ENCODE assay signal across 15 cellular contexts in genomic region chr18:21484851-21485636, GRCh38.
DNase-seq lines count a peak whose midpoint lies in the region; ATAC-seq, FAIRE-seq and TF ChIP-seq lines count a peak whose summit lies in the region.
"Had no signal": no experiment of that assay in that cellular context is flagged by ENCODE, and none has a peak within 500 bp of the region (broad histone marks: within the 10 kb centered on the region; RNA-seq: fewer than 3 reads in every experiment).

No MANE protein-coding gene starts in this region.

- POLR2A ChIA-PET in HEK293 (lab: Yijun Ruan, JAX) (no interaction called here), PC-3 (lab: Charles Lee; ENCODE audit: unreplicated experiment) (no interaction called here), endothelial cell of umbilical vein (lab: Charles Lee) (interaction anchor here (0.7 kb wide), 1 partner anchor 335 kb away, joined by 5 read pairs; no protein-coding TSS in a partner anchor)

- no TSS peak for BruUV-seq in PC-3 (replicated peaks; lab: Mats Ljungman, UMichigan)
- TSS peak; percentile 19 for BruUV-seq in endothelial cell of umbilical vein (replicated peaks; lab: Mats Ljungman, UMichigan)

- no peaks in the 10 kb centered on the region for H4K20me1 ChIP-seq in PC-3 (ENCODE audit: low read length)
- no peaks in the 10 kb centered on the region for H4K20me1 ChIP-seq in endothelial cell of umbilical vein (replicated peaks; ENCODE audit: control insufficient read depth, extremely low read depth, insufficient read depth, low read length)

- no peaks in the 10 kb centered on the region for H3K79me2 ChIP-seq in PC-3 (ENCODE audit: low read length)
- H3K79me2 ChIP-seq in endothelial cell of umbilical vein (ENCODE audit: control insufficient read depth, insufficient read depth, low read length): no peaks in the 10 kb centered on the region

- no peak overlapping the region for H2AFZ ChIP-seq in PC-3 (ENCODE audit: low read length)
- H2AFZ ChIP-seq in endothelial cell of umbilical vein (ENCODE audit: low read depth, low read length): peak overlapping the region; percentile 21

- dilution Hi-C loops in endothelial cell of umbilical vein (cut with MboI; ENCODE audit: extremely low pct_ligation_motif_present, low sequenced_read_pairs): no loop called here

- no peak for TF ChIP-seq POLR2A in endothelial cell of umbilical vein (IDR thresholded peaks at IDR 0.05; ENCODE audit: low read depth, low read length)

- intact Hi-C loops in PC-3 (cut with micrococcal nuclease): no loop called here
- intact Hi-C loops in endothelial cell of umbilical vein (cut with micrococcal nuclease): no loop called here
- intact Hi-C loops in psoas muscle (cut with DNase I): loop anchor here in 1 of 2 donors (2.0 to 10.0 kb wide), 2 partner anchors 34 to 470 kb away; no protein-coding TSS in a partner anchor

- peaks cover 0 to 4% of the 10 kb centered on the region in 2 experiments; a peak in 1 of 3 replicates for H3K36me3 ChIP-seq in HEK293 (ENCODE audit: control insufficient read depth in 2 of 2, insufficient read depth in 1 of 2, low read length in 2 of 2)
- no peaks in the 10 kb centered on the region for H3K36me3 ChIP-seq in PC-3 (ENCODE audit: low read depth, low read length)
- H3K36me3 ChIP-seq in endothelial cell of umbilical vein (ENCODE audit: control insufficient read depth in 2 of 2, extremely low read depth in 1 of 2, insufficient read depth in 2 of 2, low read length in 2 of 2): no peaks in the 10 kb centered on the region
- H3K36me3 ChIP-seq in psoas muscle (ENCODE audit: insufficient read depth in 1 of 2, low read depth in 1 of 2): no peaks in the 10 kb centered on the region
- H3K36me3 ChIP-seq: sigmoid colon had no signal

- H3K27ac ChIP-seq in HEK293 (ENCODE audit: extremely low read depth, low read depth, low read length) (no peak overlapping the region), PC-3 (ENCODE audit: low read length) (0 out of 2 replicates have a peak overlapping the region, but pooled peaks have one; percentile 14), endothelial cell of umbilical vein (ENCODE audit: insufficient read depth, low read depth, low read length) (peak overlapping the region; percentile 54), psoas muscle (peak overlapping the region; percentile 89)
- H3K27ac ChIP-seq: dorsolateral prefrontal cortex, sigmoid colon, SK-N-MC had no signal

- H3K4me3 ChIP-seq in HEK293 (ENCODE audit: low read depth, low read length): no peak overlapping the region
- no peak overlapping the region for H3K4me3 ChIP-seq in PC-3 (ENCODE audit: low read length)
- H3K4me3 ChIP-seq in endothelial cell of umbilical vein (replicated peaks in 1 of 3; ENCODE audit: insufficient read depth in 1 of 3, low read depth in 1 of 3, low read length in 3 of 3): no peak overlapping the region
- H3K4me3 ChIP-seq in psoas muscle: peak overlapping the region; percentile 33
- H3K4me3 ChIP-seq: dorsolateral prefrontal cortex, sigmoid colon, SK-N-MC had no signal

- peak; percentile 69 for FAIRE-seq in endothelial cell of umbilical vein (lab: Jason Lieb, UNC)

- ATAC-seq in PC-3: peak; percentile 41; the same call in 1 of the 2 replicates
- peak; percentile 56 to 76 (median 71) for ATAC-seq in psoas muscle
- ATAC-seq in HG02763 (IDR thresholded peaks at IDR 0.05; ENCODE audit: unreplicated experiment): no peak
- ATAC-seq: activated naive CD8-positive, alpha-beta T cell treated with anti-CD3 and anti-CD28 coated beads, Interleukin-2, amount 50 U/mL, for 24 hours had no signal

- no peak for TF ChIP-seq CTCF in HEK293 (tag by site-specific recombination; IDR thresholded peaks at IDR 0.05)
- no peak for TF ChIP-seq CTCF in PC-3 (conservative IDR thresholded peaks at IDR 0.05; ENCODE audit: low read depth, low read length)
- TF ChIP-seq CTCF in endothelial cell of umbilical vein (IDR thresholded peaks at IDR 0.05; ENCODE audit: extremely low read depth in 1 of 2, insufficient read depth in 1 of 2, low read depth in 1 of 2, low read length in 2 of 2): no peak
- TF ChIP-seq CTCF in psoas muscle (IDR thresholded peaks at IDR 0.05): no peak

- no peaks in the 10 kb centered on the region for H3K9me2 ChIP-seq in PC-3 (replicated peaks; ENCODE audit: low read length)

- H3F3A ChIP-seq in PC-3 (ENCODE audit: low read length, unreplicated experiment): no peaks in the 10 kb centered on the region

- no peaks in the 10 kb centered on the region for H3K9me1 ChIP-seq in endothelial cell of umbilical vein (replicated peaks; ENCODE audit: control insufficient read depth, extremely low read depth, insufficient read depth, low read length)

- WGBS in psoas muscle, 3 donors: 50 to 57% (median 52%) methylated on average over 7 of the region's 7 CpGs

- H3K9ac ChIP-seq in PC-3 (ENCODE audit: low read length) (no peak overlapping the region), endothelial cell of umbilical vein (replicated peaks; ENCODE audit: extremely low read depth, insufficient read depth, low read length) (peak overlapping the region; percentile 8)

- no peaks in the 10 kb centered on the region for H3K27me3 ChIP-seq in PC-3 (ENCODE audit: low read length)
- no peaks in the 10 kb centered on the region for H3K27me3 ChIP-seq in endothelial cell of umbilical vein (ENCODE audit: control insufficient read depth in 2 of 2, insufficient read depth in 2 of 2, low read length in 2 of 2)
- H3K27me3 ChIP-seq in psoas muscle (ENCODE audit: insufficient read depth in 3 of 3, low read length in 2 of 3): no peaks in the 10 kb centered on the region
- H3K27me3 ChIP-seq: dorsolateral prefrontal cortex had no signal

- H3K4me2 ChIP-seq in PC-3 (ENCODE audit: low read length) (peak overlapping the region; percentile 29; the same call in 1 of the 2 replicates), endothelial cell of umbilical vein (ENCODE audit: insufficient read depth, low read length) (peak overlapping the region; percentile 95)

- CTCF ChIA-PET in HEK293 (lab: Yijun Ruan, JAX) (interaction anchor here (0.6 to 2.5 kb wide), 5 partner anchors 116 to 306 kb away, joined by 3 to 13 read pairs (median 4); partner anchors contain the start of gene ESCO1), PC-3 (lab: Charles Lee) (no interaction called here), endothelial cell of umbilical vein (lab: Charles Lee) (interaction anchor here (0.9 to 6.1 kb wide), 8 partner anchors 9 to 290 kb away, joined by 3 to 63 read pairs (median 4); partner anchors contain the start of gene ESCO1)

- DNase-seq in PC-3 (peak; percentile 15), endothelial cell of umbilical vein (ENCODE audit: low read depth, low spot score) (peak; percentile 83), psoas muscle (no peak), NOMO-1 (lab: John Stamatoyannopoulos, UW; ENCODE audit: unreplicated experiment in 2 of 2) (no peak), C1 segment of cervical spinal cord (lab: John Stamatoyannopoulos, UW) (no peak)
- DNase-seq: activated CD4-positive, CD25-positive, alpha-beta regulatory T cell treated with anti-CD3 and anti-CD28 coated beads, Interleukin-2, amount 50 U/mL, for 72 hours; activated naive CD8-positive, alpha-beta T cell treated with anti-CD3 and anti-CD28 coated beads, Interleukin-2, amount 50 U/mL, for 24 hours; dorsolateral prefrontal cortex; kidney glomerular epithelial cell; NCI-H1930; NK-92 treated with Interleukin-12 subunit alpha and Interleukin-12 subunit beta, amount 100 ng/mL, for 24 hours; sigmoid colon had no signal

- H3K4me1 ChIP-seq in HEK293 (ENCODE audit: control insufficient read depth, insufficient read depth, low read length): peaks cover 5% of the 10 kb centered on the region; the same call in 1 of the 2 replicates
- peaks cover 14% of the 10 kb centered on the region; the same call in 1 of the 2 replicates for H3K4me1 ChIP-seq in PC-3 (ENCODE audit: insufficient read depth, low read length)
- H3K4me1 ChIP-seq in endothelial cell of umbilical vein (ENCODE audit: control insufficient read depth, extremely low read depth, insufficient read depth, low read length): peaks cover 11% of the 10 kb centered on the region
- H3K4me1 ChIP-seq in psoas muscle: peaks cover 32% of the 10 kb centered on the region
- H3K4me1 ChIP-seq: sigmoid colon had no signal

- H3K9me3 ChIP-seq in HEK293 (ENCODE audit: control insufficient read depth, insufficient read depth, low read depth, low read length): no peaks in the 10 kb centered on the region
- no peaks in the 10 kb centered on the region for H3K9me3 ChIP-seq in PC-3 (ENCODE audit: low read length)
- H3K9me3 ChIP-seq in endothelial cell of umbilical vein (replicated peaks; ENCODE audit: control insufficient read depth, insufficient read depth, low read length): no peaks in the 10 kb centered on the region
- H3K9me3 ChIP-seq in psoas muscle: no peaks in the 10 kb centered on the region
- H3K9me3 ChIP-seq: sigmoid colon had no signal

TF ChIP-seq in HEK293, 187 proteins besides CTCF, POLR2A, EP300 and RAD21 (continues in another document):
- peak; percentile 51 for TF ChIP-seq SETDB1 (IDR thresholded peaks at IDR 0.05; ENCODE audit: insufficient read length, low read length)
- TF ChIP-seq, protein P1, sequence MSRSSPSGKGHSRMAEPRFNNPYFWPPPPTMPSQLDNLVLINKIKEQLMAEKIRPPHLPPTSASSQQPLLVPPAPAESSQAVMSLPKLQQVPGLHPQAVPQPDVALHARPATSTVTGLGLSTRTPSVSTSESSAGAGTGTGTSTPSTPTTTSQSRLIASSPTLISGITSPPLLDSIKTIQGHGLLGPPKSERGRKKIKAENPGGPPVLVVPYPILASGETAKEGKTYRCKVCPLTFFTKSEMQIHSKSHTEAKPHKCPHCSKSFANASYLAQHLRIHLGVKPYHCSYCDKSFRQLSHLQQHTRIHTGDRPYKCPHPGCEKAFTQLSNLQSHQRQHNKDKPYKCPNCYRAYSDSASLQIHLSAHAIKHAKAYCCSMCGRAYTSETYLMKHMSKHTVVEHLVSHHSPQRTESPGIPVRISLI (tag by site-specific recombination; IDR thresholded peaks at IDR 0.05): 0 out of 2 replicates have a peak, but pooled peaks have one; percentile 15

TF ChIP-seq in endothelial cell of umbilical vein, 7 proteins besides CTCF, POLR2A, EP300 and RAD21:
- TF ChIP-seq JUN (IDR thresholded peaks at IDR 0.05; ENCODE audit: borderline replicate concordance, insufficient read depth, insufficient read length, low read depth): peak; percentile 33
- no peak for TF ChIP-seq MAX (IDR thresholded peaks at IDR 0.05; ENCODE audit: insufficient read depth, insufficient read length)
- TF ChIP-seq POLR2AphosphoS5 (IDR thresholded peaks at IDR 0.05; ENCODE audit: insufficient read depth, low read depth, low read length): no peak
- no peak for TF ChIP-seq MYC (IDR thresholded peaks at IDR 0.05; ENCODE audit: low read depth, low read length)
- no peak for TF ChIP-seq EZH2 (IDR thresholded peaks at IDR 0.05; ENCODE audit: borderline replicate concordance, low read depth, low read length, severe bottlenecking)
- TF ChIP-seq FOS (IDR thresholded peaks at IDR 0.05; ENCODE audit: borderline replicate concordance, insufficient read depth, low read length): peak; percentile 56
- peak; percentile 35 for TF ChIP-seq GATA2 (IDR thresholded peaks at IDR 0.05; ENCODE audit: insufficient read depth, insufficient read length, low read depth, low read length)

Comparison
In these comparisons a context has a peak if more than half of its experiments do, and no peak if none do; other contexts are left out.
1. DNase-seq: peak in PC-3 (single experiment) and endothelial cell of umbilical vein (single experiment); none in psoas muscle (0 of 2), NOMO-1 (0 of 2) and C1 segment of cervical spinal cord (0 of 14).